1 cellular context compared by ENCODE assay signal in the genomic region with DNA sequence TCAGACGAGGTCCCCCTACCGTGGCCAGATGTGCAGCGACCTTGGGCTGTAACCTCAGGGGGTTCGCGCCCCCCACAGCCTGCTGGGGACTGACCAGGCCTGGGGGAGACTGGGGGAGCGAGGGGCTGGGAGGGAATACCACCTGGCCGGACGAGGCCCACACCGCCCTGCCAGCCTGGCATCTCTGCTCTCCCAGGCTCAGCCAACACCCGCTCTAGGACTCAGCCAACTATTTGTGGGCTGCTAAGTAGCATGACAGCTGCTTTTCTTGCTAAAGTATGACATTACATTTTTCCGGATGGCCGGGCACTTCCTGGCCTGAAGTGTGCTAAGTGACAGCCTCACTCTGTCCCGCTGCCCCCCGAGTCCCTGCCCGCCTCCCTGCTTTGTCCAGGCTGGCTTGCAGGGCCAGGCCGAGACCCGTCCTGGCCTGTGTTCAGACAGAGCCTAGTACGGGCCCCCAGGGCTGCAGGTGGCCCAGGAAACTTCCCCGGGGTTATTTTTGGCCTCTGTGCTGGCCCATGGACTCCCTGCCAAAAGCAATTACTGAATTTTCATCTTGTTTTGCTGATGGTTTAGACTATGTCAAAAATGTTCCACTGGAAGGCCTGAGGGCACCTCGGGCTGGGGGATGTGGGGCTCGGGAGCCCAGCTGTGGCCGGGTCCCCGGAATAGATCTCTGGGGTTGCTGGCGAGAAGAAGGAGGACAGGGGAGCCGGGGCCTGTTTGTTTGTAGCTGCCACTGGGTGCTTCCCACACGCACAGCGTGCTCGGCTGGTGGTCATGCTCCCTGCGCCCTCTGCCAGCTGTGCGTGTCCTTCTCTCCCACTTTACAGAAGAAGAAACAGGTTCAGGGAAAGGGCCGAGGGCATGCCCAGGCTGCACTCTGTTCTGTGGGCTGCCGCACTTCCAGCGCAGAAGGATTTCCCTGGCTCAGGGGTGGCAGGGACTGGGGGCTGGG.
TF ChIP-seq lines count a peak whose summit lies in the region.

No MANE protein-coding gene starts in this region.

TF ChIP-seq in K562, 482 proteins besides CTCF, POLR2A, EP300 and RAD21:
- TF ChIP-seq ZNF12 (CRISPR knock-in tag; IDR thresholded peaks at IDR 0.05) (no peak), GATA2 (CRISPR knock-in tag; IDR thresholded peaks at IDR 0.05) (no peak), NFE2 (IDR thresholded peaks at IDR 0.05; ENCODE audit: low read depth) (0 out of 2 replicates have a peak, but pooled peaks have one; percentile 18)
